In genomic region chr10:59873924-59874323, GRCh38 we compare ENCODE assay signal across 11 cellular contexts. TPM values are rescaled to one million over a fixed set of nuclear protein-coding genes. Genes with fewer than 3 reads are reported as not detected.
DNase-seq lines count a peak whose midpoint lies in the region; ATAC-seq and TF ChIP-seq lines count a peak whose summit lies in the region.
"Had no signal": no experiment of that assay in that cellular context is flagged by ENCODE, and none has a peak within 500 bp of the region (broad histone marks: within the 10 kb centered on the region; RNA-seq: fewer than 3 reads in every experiment).

No MANE protein-coding gene starts in this region.

- H3K27ac Mint-ChIP-seq in Calu3 (ENCODE audit: unreplicated experiment) = no peak overlapping the region
- no peak overlapping the region for H3K27ac Mint-ChIP-seq in nephron progenitor cell

- H2BK12ac ChIP-seq in trophoblast cell (ENCODE audit: low read length) = no peak overlapping the region

- H3K14ac ChIP-seq in trophoblast cell (ENCODE audit: low read length) = no peak overlapping the region

- H3K9ac ChIP-seq in trophoblast cell (ENCODE audit: low read length) = no peak overlapping the region

- H3K9me3 Mint-ChIP-seq in Calu3 (ENCODE audit: low read depth, unreplicated experiment) = no peaks in the 10 kb centered on the region
- H3K9me3 Mint-ChIP-seq in nephron progenitor cell = no peaks in the 10 kb centered on the region
- H3K9me3 Mint-ChIP-seq: activated T-cell treated with anti-CD3 and anti-CD28 coated beads, Interleukin-2, amount 50 U/mL, for 4 hours had no signal

- no peak overlapping the region for H3K18ac ChIP-seq in trophoblast cell (ENCODE audit: low read length)

- H3K36me3 ChIP-seq in trophoblast cell (ENCODE audit: control insufficient read depth in 1 of 2, insufficient read depth in 2 of 2, low read length in 2 of 2) = no peaks in the 10 kb centered on the region

- no peak overlapping the region for H2AK5ac ChIP-seq in trophoblast cell (ENCODE audit: low read length)

- no peaks in the 10 kb centered on the region for H3K27me3 ChIP-seq in trophoblast cell (ENCODE audit: insufficient read depth, low read length)

- H2BK120ac ChIP-seq in trophoblast cell (ENCODE audit: insufficient read depth, low read length, poor library complexity) = no peak overlapping the region

- H2AFZ ChIP-seq in trophoblast cell (ENCODE audit: insufficient read depth, low read length, poor library complexity) = no peak overlapping the region

- no peak overlapping the region for H4K12ac ChIP-seq in trophoblast cell (ENCODE audit: low read depth, low read length)

- no TSS peak for BruUV-seq in Calu3 (replicated peaks; lab: Mats Ljungman, UMichigan)

- no peak overlapping the region for H4K8ac ChIP-seq in trophoblast cell (ENCODE audit: low read depth, low read length)

- intact Hi-C loops in Calu3 (cut with micrococcal nuclease; ENCODE audit: unreplicated experiment) = no loop called here

- H3K9me3 ChIP-seq in trophoblast cell (ENCODE audit: insufficient read depth, low read depth, low read length) = no peaks in the 10 kb centered on the region

- no peak overlapping the region for H3K27ac ChIP-seq in trophoblast cell (ENCODE audit: low read depth, low read length)

- H3K4me1 ChIP-seq in trophoblast cell (ENCODE audit: control insufficient read depth in 1 of 2, insufficient read depth in 2 of 2, low read length in 2 of 2) = peaks cover 0 to 4% of the 10 kb centered on the region in 2 experiments

- DNase-seq in LNCaP clone FGC (ENCODE audit: low read depth) = peak; percentile 57
- no peak for DNase-seq in trophoblast cell
- no peak for DNase-seq in NCI-H128 (lab: John Stamatoyannopoulos, UW; ENCODE audit: unreplicated experiment)
- DNase-seq in Calu3 = no peak
- no peak for DNase-seq in nephron progenitor cell
- DNase-seq in HPDE6-E6E7 (ENCODE audit: extremely low spot score) = no peak
- DNase-seq: activated T-cell treated with anti-CD3 and anti-CD28 coated beads, Interleukin-2, amount 50 U/mL, for 4 hours; kidney had no signal

- peak overlapping the region; percentile 4 for H3K4ac ChIP-seq in trophoblast cell (ENCODE audit: low read depth, low read length)

- WGBS in trophoblast cell (ENCODE audit: extremely low coverage, insufficient coverage, insufficient read length) = no CpG with 5 or more reads among the region's 4 CpGs

- peak overlapping the region; percentile 26 for H3K4me3 ChIP-seq in LNCaP clone FGC (ENCODE audit: low read depth, low read length)
- no peak overlapping the region for H3K4me3 ChIP-seq in trophoblast cell (ENCODE audit: low read depth, low read length)

- H3K4me3 Mint-ChIP-seq in Calu3 (ENCODE audit: low read depth, unreplicated experiment) (no peak overlapping the region), nephron progenitor cell (no peak overlapping the region)
- H3K4me3 Mint-ChIP-seq: activated T-cell treated with anti-CD3 and anti-CD28 coated beads, Interleukin-2, amount 50 U/mL, for 4 hours had no signal

- TF ChIP-seq CTCF in LNCaP clone FGC (IDR thresholded peaks at IDR 0.05; ENCODE audit: control insufficient read depth, extremely low read depth, insufficient read depth) (no peak), Calu3 (IDR thresholded peaks at IDR 0.05; ENCODE audit: unreplicated experiment) (no peak), nephron progenitor cell (IDR thresholded peaks at IDR 0.05) (no peak)

- H3K79me1 ChIP-seq in trophoblast cell (ENCODE audit: low read length) = peaks cover 1% of the 10 kb centered on the region

- H3K4me1 Mint-ChIP-seq in Calu3 (ENCODE audit: low read depth, unreplicated experiment) (peaks cover 50% of the 10 kb centered on the region), nephron progenitor cell (peaks cover 16% of the 10 kb centered on the region)

- CTCF ChIA-PET in Calu3 (lab: Charles Lee) = interaction anchor here (1.6 kb wide), 1 partner anchor 9 kb away, joined by 5 read pairs; no protein-coding TSS in a partner anchor

- H4K91ac ChIP-seq in trophoblast cell (ENCODE audit: low read depth, low read length) = no peak overlapping the region

- no peaks in the 10 kb centered on the region for H3K27me3 Mint-ChIP-seq in Calu3 (ENCODE audit: unreplicated experiment)
- H3K27me3 Mint-ChIP-seq in nephron progenitor cell (ENCODE audit: low read depth, poor library complexity) = no peaks in the 10 kb centered on the region

- ATAC-seq in GM18870 (IDR thresholded peaks at IDR 0.05; ENCODE audit: unreplicated experiment) = peak; percentile 76
- peak; percentile 71 for ATAC-seq in HG02642 (IDR thresholded peaks at IDR 0.05; ENCODE audit: poor library complexity, unreplicated experiment)
- ATAC-seq: activated T-cell treated with anti-CD3 and anti-CD28 coated beads, Interleukin-2, amount 50 U/mL, for 4 hours; HCT116 had no signal

- no peak overlapping the region for H2BK5ac ChIP-seq in trophoblast cell (ENCODE audit: low read depth, low read length, poor library complexity)

- no peak overlapping the region for H3K4me2 ChIP-seq in trophoblast cell (ENCODE audit: low read length)

- H3K79me2 ChIP-seq in trophoblast cell (ENCODE audit: control insufficient read depth, insufficient read depth, low read length, poor library complexity) = peaks cover 12% of the 10 kb centered on the region

- H3K23ac ChIP-seq in trophoblast cell (ENCODE audit: low read length) = no peak overlapping the region

- H3K36me3 Mint-ChIP-seq in Calu3 (ENCODE audit: insufficient read depth, unreplicated experiment) = peaks cover 6% of the 10 kb centered on the region
- no peaks in the 10 kb centered on the region for H3K36me3 Mint-ChIP-seq in nephron progenitor cell (ENCODE audit: low read depth)

RNA-seq across cellular contexts. Expression of gene CCDC6, which starts 32.4 kb away (rescaled TPM):
- polyA plus RNA-seq in trophoblast cell (2013) = 55.8 and 56.4 TPM in 2 replicates
- 111 and 115 TPM in 2 replicates for total RNA-seq in Calu3 (2022)
